ENCODE assay signal across 11 cellular contexts in the genomic region with DNA sequence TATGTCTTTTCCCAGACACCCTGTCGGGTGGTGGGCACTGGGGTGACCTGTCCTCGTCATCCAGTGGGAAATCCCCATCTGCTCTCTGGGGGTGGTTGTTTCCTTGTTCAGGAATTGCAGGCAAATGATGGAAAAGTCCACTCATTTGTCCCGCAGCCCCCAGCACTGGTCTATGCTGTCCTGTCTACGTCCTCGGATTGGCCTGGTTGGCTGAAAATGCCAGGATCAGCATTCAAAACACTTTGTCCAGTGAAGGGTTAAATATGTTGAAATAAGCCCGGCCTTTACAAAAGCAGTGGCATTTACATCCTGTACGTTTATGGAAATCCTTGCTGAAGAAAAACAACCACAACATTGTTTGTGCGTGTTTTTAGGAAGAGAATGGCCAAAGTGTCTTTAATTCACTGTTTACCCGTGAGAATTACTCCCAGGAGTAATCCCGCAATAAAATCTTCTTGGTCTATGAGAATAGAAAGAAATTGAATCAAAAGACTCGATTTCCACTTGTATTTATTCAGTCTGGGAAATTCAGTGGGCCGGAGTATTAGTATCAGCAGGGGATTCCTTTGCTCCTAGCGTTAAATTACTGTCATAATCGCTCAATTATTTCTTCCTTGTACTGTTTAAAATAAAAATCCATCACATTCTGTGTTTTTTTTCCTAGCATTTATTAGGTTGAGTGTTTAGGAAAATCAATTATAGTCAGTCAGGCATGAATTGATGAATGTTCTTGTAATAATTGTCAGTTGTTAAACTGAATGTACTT.
DNase-seq lines count a peak whose midpoint lies in the region; ATAC-seq and TF ChIP-seq lines count a peak whose summit lies in the region.
"Had no signal": no experiment of that assay in that cellular context is flagged by ENCODE, and none has a peak within 500 bp of the region (broad histone marks: within the 10 kb centered on the region; RNA-seq: fewer than 3 reads in every experiment).

No MANE protein-coding gene starts in this region.

- H3K27me3 Mint-ChIP-seq in stimulated activated naive B cell treated with anti-CD40 and anti-IgM and Interleukin-4, amounts not matched to agents 10 μg/mL and 1 μg/mL and 100 μg/mL, for 72 hours = no peaks in the 10 kb centered on the region
- H3K27me3 Mint-ChIP-seq: T-cell had no signal

- TF ChIP-seq CTCF in liver (IDR thresholded peaks at IDR 0.05; ENCODE audit: low read depth, low read length, missing input control) (no peak), spleen (IDR thresholded peaks at IDR 0.05 in 8 of 11, conservative IDR thresholded peaks at IDR 0.05 in 3 of 11) (no peak)

- no peaks in the 10 kb centered on the region for H3K9me3 Mint-ChIP-seq in stimulated activated naive B cell treated with anti-CD40 and anti-IgM and Interleukin-4, amounts not matched to agents 10 μg/mL and 1 μg/mL and 100 μg/mL, for 72 hours
- H3K9me3 Mint-ChIP-seq: T-cell had no signal

- no peak overlapping the region for H3K4me3 Mint-ChIP-seq in stimulated activated naive B cell treated with anti-CD40 and anti-IgM and Interleukin-4, amounts not matched to agents 10 μg/mL and 1 μg/mL and 100 μg/mL, for 72 hours
- H3K4me3 Mint-ChIP-seq: T-cell had no signal

- H3K4me1 Mint-ChIP-seq in stimulated activated naive B cell treated with anti-CD40 and anti-IgM and Interleukin-4, amounts not matched to agents 10 μg/mL and 1 μg/mL and 100 μg/mL, for 72 hours = no peaks in the 10 kb centered on the region
- H3K4me1 Mint-ChIP-seq: T-cell had no signal

- H3K36me3 Mint-ChIP-seq in stimulated activated naive B cell treated with anti-CD40 and anti-IgM and Interleukin-4, amounts not matched to agents 10 μg/mL and 1 μg/mL and 100 μg/mL, for 72 hours = peaks cover 14 to 30% of the 10 kb centered on the region in 2 donors

- H3K4me1 ChIP-seq in liver (ENCODE audit: control insufficient read depth in 4 of 4, insufficient read depth in 4 of 4, low read length in 3 of 4) (peaks cover 0 to 12% (median 1%) of the 10 kb centered on the region in 4 donors), spleen (peaks cover 0 to 9% (median 0%) of the 10 kb centered on the region in 6 donors)

- no peak overlapping the region for H3K27ac Mint-ChIP-seq in stimulated activated naive B cell treated with anti-CD40 and anti-IgM and Interleukin-4, amounts not matched to agents 10 μg/mL and 1 μg/mL and 100 μg/mL, for 72 hours
- H3K27ac Mint-ChIP-seq: T-cell had no signal

- H3K9me3 ChIP-seq in liver (ENCODE audit: control insufficient read depth in 4 of 4, low read length in 3 of 4) = no peaks in the 10 kb centered on the region
- no peaks in the 10 kb centered on the region for H3K9me3 ChIP-seq in spleen

- intact Hi-C loops in spleen (cut with DNase I; ENCODE audit: low total_unique reads) = no loop called here

- H3K27me3 ChIP-seq in liver (ENCODE audit: control insufficient read depth in 4 of 4, insufficient read depth in 4 of 4, low read length in 3 of 4) (no peaks in the 10 kb centered on the region), spleen (replicated peaks in 1 of 7) (no peaks in the 10 kb centered on the region)

- no peak for TF ChIP-seq POLR2A in spleen (IDR thresholded peaks at IDR 0.05)

- H3K27ac ChIP-seq in caudate nucleus (ENCODE audit: low read depth, low read length) = peak overlapping the region; percentile 9
- H3K27ac ChIP-seq in liver (ENCODE audit: low read depth in 1 of 2, low read length in 2 of 2) = peak overlapping the region; percentile 3 to 53
- H3K27ac ChIP-seq in spleen = peak overlapping the region in 6 of 8 donors; percentile 30 to 69 (median 60)
- H3K27ac ChIP-seq: KMS-11 had no signal

- TF ChIP-seq RAD21 in Ishikawa (IDR thresholded peaks at IDR 0.05; ENCODE audit: low read depth) (no peak), liver (IDR thresholded peaks at IDR 0.05) (no peak)

- peaks cover 0 to 17% (median 5%) of the 10 kb centered on the region in 4 donors for H3K36me3 ChIP-seq in liver (ENCODE audit: control insufficient read depth in 4 of 4, insufficient read depth in 3 of 4, low read depth in 1 of 4, low read length in 3 of 4)
- H3K36me3 ChIP-seq in spleen = peaks cover 0 to 84% (median 8%) of the 10 kb centered on the region in 6 donors

- no peak overlapping the region for H3K9ac ChIP-seq in liver (ENCODE audit: low read depth in 1 of 2, low read length in 2 of 2)
- H3K9ac ChIP-seq: KMS-11 had no signal

- H3K4me3 ChIP-seq in liver (ENCODE audit: low read depth in 1 of 3, low read length in 3 of 3) = no peak overlapping the region
- peak overlapping the region in 2 of 8 donors; percentile 0 to 10 for H3K4me3 ChIP-seq in spleen

- ATAC-seq in stimulated activated naive B cell treated with anti-CD40 and anti-IgM and Interleukin-4, amounts not matched to agents 10 μg/mL and 1 μg/mL and 100 μg/mL, for 72 hours (replicated peaks) = no peak
- ATAC-seq: T-cell had no signal

- TF ChIP-seq EP300 in Ishikawa (IDR thresholded peaks at IDR 0.05; ENCODE audit: borderline replicate concordance) = no peak

- WGBS in liver = 68% methylated on average over 14 of the region's 14 CpGs
- WGBS in spleen, 5 donors = 58 to 68% (median 61%) methylated on average over 14 of the region's 14 CpGs

- DNase-seq in caudate nucleus (lab: John Stamatoyannopoulos, UW) (no peak), spleen (no peak), NCI-H2107 (lab: John Stamatoyannopoulos, UW) (no peak), NCI-H524 (lab: John Stamatoyannopoulos, UW) (no peak)
- no peak for DNase-seq in stimulated activated naive B cell treated with anti-CD40 and anti-IgM and Interleukin-4, amounts not matched to agents 10 μg/mL and 1 μg/mL and 100 μg/mL, for 72 hours
- no peak for DNase-seq in activated CD4-positive, alpha-beta T cell treated with anti-CD3 and anti-CD28 coated beads, Interleukin-2, amount 50 U/mL, for 1 hour
- DNase-seq: NCI-H510A treated with DMSO at 0.1 percent for 48 hours, T-cell had no signal

TF ChIP-seq in Ishikawa, 13 proteins besides CTCF, POLR2A, EP300 and RAD21:
- TF ChIP-seq, protein P1, sequence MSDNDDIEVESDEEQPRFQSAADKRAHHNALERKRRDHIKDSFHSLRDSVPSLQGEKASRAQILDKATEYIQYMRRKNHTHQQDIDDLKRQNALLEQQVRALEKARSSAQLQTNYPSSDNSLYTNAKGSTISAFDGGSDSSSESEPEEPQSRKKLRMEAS (IDR thresholded peaks at IDR 0.05) = no peak
- TF ChIP-seq CEBPB (IDR thresholded peaks at IDR 0.05) (0 out of 2 replicates have a peak, but pooled peaks have one; percentile 34), YY1 (IDR thresholded peaks at IDR 0.05; ENCODE audit: low read depth) (no peak), ZBTB7A (IDR thresholded peaks at IDR 0.05; ENCODE audit: low read depth) (no peak), TCF12 (IDR thresholded peaks at IDR 0.05; ENCODE audit: low read depth) (no peak)
TF ChIP-seq in Ishikawa: peak in this region for 1.

TF ChIP-seq in liver, 16 proteins besides CTCF, POLR2A, EP300 and RAD21:
- TF ChIP-seq NR2F2 (IDR thresholded peaks at IDR 0.05) (peak; percentile 22), YY1 (IDR thresholded peaks at IDR 0.05) (no peak)

Comparison
In these comparisons a context has a peak if more than half of its experiments do, and no peak if none do; other contexts are left out.
1. H3K27ac ChIP-seq: peak in every context shown above with its lines; median percentile 60 in spleen; 28 in liver; 9 in caudate nucleus.